ENCODE assay signal across 8 cellular contexts in the genomic region with DNA sequence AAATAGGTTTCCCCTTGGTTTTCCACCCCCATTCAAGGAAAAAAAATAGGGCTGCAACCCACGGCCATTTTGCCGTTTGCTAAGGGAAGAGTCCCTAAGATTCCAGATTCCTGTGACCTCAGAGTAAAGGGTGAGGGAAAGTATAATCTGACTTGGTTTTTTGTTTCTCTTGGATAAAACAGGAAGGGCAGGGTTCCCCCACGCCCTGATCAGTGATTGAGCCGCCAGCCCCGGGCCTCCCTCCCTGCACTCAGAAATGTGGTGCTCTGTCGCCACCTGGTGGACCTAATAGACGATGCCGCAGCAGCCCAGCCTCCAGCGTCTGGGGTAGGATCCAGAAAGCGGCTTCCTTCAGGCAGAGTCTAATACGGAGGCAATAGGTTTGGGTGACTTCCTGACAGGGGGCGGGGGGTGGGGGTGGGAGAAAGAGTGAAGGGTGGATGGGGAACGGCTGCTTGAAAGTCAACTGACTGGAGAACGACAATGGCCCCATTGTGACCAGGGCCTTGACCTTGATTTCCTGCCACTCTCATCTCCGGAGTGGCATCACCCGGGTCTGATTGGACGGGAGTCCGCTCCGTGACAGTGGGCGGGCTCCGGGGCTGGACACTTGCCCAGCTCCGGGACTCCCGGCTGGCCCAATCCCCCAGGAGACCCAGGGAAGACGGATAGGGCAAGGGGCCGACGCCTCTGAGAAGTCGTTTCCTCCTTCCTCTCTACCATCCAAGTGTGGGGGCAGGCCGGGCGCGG. TPM values are rescaled to one million over a fixed set of nuclear protein-coding genes. Genes with fewer than 3 reads are reported as not detected.
A peak's percentile ranks its signal among the peaks of the same experiment; 100 is the strongest.
DNase-seq lines count a peak whose midpoint lies in the region; ATAC-seq lines count a peak whose summit lies in the region.

No MANE protein-coding gene starts in this region.

- peaks cover 9% of the 10 kb centered on the region for H3K4me1 Mint-ChIP-seq in activated CD4-positive, alpha-beta memory T cell treated with anti-CD3 and anti-CD28 coated beads, Interleukin-2, amount 10 ng/mL, durations not matched to agents 7 days and 5 days

- H3K27me3 ChIP-seq in BLaER1: no peaks in the 10 kb centered on the region

- H3K4me3 ChIP-seq in BLaER1: peak overlapping the region; percentile 60

- H3K4me1 ChIP-seq in BLaER1: peaks cover 48% of the 10 kb centered on the region

- H3K4me2 ChIP-seq in BLaER1: peak overlapping the region; percentile 91

- H3K36me3 Mint-ChIP-seq in activated CD4-positive, alpha-beta memory T cell treated with anti-CD3 and anti-CD28 coated beads, Interleukin-2, amount 10 ng/mL, durations not matched to agents 7 days and 5 days (ENCODE audit: low read depth): no peaks in the 10 kb centered on the region

- no peaks in the 10 kb centered on the region for H3K9me3 ChIP-seq in BLaER1

- no peaks in the 10 kb centered on the region for H3K9me3 Mint-ChIP-seq in activated CD4-positive, alpha-beta memory T cell treated with anti-CD3 and anti-CD28 coated beads, Interleukin-2, amount 10 ng/mL, durations not matched to agents 7 days and 5 days

- H3K27me3 Mint-ChIP-seq in activated CD4-positive, alpha-beta memory T cell treated with anti-CD3 and anti-CD28 coated beads, Interleukin-2, amount 10 ng/mL, durations not matched to agents 7 days and 5 days: no peaks in the 10 kb centered on the region

- POLR2A ChIA-PET in activated CD4-positive, alpha-beta memory T cell treated with anti-CD3 and anti-CD28 coated beads, Interleukin-2, amount 10 ng/mL, durations not matched to agents 7 days and 5 days (lab: Charles Lee): no interaction called here

- no peaks in the 10 kb centered on the region for H4K20me1 ChIP-seq in BLaER1

- CTCF ChIA-PET in activated CD4-positive, alpha-beta memory T cell treated with anti-CD3 and anti-CD28 coated beads, Interleukin-2, amount 10 ng/mL, durations not matched to agents 7 days and 5 days (lab: Charles Lee): interaction anchor here (0.9 to 3.7 kb wide), 6 partner anchors 11 to 201 kb away, joined by 4 to 32 read pairs (median 5); partner anchors contain the start of gene CYSTM1

- peak overlapping the region; percentile 67 for H3K9ac ChIP-seq in BLaER1

- no peaks in the 10 kb centered on the region for H3K36me3 ChIP-seq in BLaER1

- peak overlapping the region; percentile 53; the same call in 1 of the 2 replicates for H3K27ac ChIP-seq in BLaER1

- DNase-seq in NCI-H774 (lab: John Stamatoyannopoulos, UW) (peak; percentile 77), medulla oblongata (ENCODE audit: extremely low spot score) (peak; percentile 95)
- peak; percentile 88 for DNase-seq in activated CD4-positive, alpha-beta memory T cell treated with anti-CD3 and anti-CD28 coated beads, Interleukin-2, amount 10 ng/mL, durations not matched to agents 7 days and 5 days
- DNase-seq in effector CD4-positive, alpha-beta T cell: peak; percentile 84
- peak; percentile 80 for DNase-seq in stimulated activated CD8-positive, alpha-beta memory T cell treated with anti-CD3 and anti-CD28 coated beads, Interleukin-12 subunit alpha, Interleukin-12 subunit beta, amount 100 ng/mL, for 1 hour (ENCODE audit: low read depth)

- H3K27ac Mint-ChIP-seq in activated CD4-positive, alpha-beta memory T cell treated with anti-CD3 and anti-CD28 coated beads, Interleukin-2, amount 10 ng/mL, durations not matched to agents 7 days and 5 days: peak overlapping the region; percentile 8

- peak overlapping the region; percentile 50 for H3K4me3 Mint-ChIP-seq in activated CD4-positive, alpha-beta memory T cell treated with anti-CD3 and anti-CD28 coated beads, Interleukin-2, amount 10 ng/mL, durations not matched to agents 7 days and 5 days

- peak; percentile 98 for ATAC-seq in GM19372 (IDR thresholded peaks at IDR 0.05; ENCODE audit: low read depth, unreplicated experiment)
- peak; percentile 91 for ATAC-seq in HG03469 (IDR thresholded peaks at IDR 0.05; ENCODE audit: unreplicated experiment)

RNA-seq across cellular contexts. Expression of gene CYSTM1, which starts 17.8 kb away (rescaled TPM):
- total RNA-seq in activated CD4-positive, alpha-beta memory T cell treated with anti-CD3 and anti-CD28 coated beads, Interleukin-2, amount 10 ng/mL, durations not matched to agents 7 days and 5 days: 10 to 100 TPM; 20.1 to 22.3 TPM

RNA-seq across cellular contexts. Expression of gene IGIP, which starts 31.5 kb away (rescaled TPM):
- total RNA-seq in activated CD4-positive, alpha-beta memory T cell treated with anti-CD3 and anti-CD28 coated beads, Interleukin-2, amount 10 ng/mL, durations not matched to agents 7 days and 5 days: 1 to 10 TPM; 4.8 to 4.9 TPM

RNA-seq across cellular contexts. Expression of gene PURA, which starts 43.3 kb away (rescaled TPM):
- total RNA-seq in activated CD4-positive, alpha-beta memory T cell treated with anti-CD3 and anti-CD28 coated beads, Interleukin-2, amount 10 ng/mL, durations not matched to agents 7 days and 5 days: 10 to 100 TPM; 14.7 to 15.1 TPM

Comparison
In these comparisons a context has a peak if more than half of its experiments do, and no peak if none do; other contexts are left out.
1. Peak in every context shown above with its lines: DNase-seq, ATAC-seq, H3K4me3 ChIP-seq and H3K27ac ChIP-seq.